Comparison of ENCODE assay signal across 9 cellular contexts in genomic region chr1:23693599-23693998, GRCh38. TPM values are rescaled to one million over a fixed set of nuclear protein-coding genes. Genes with fewer than 3 reads are reported as not detected.
DNase-seq lines count a peak whose midpoint lies in the region; TF ChIP-seq lines count a peak whose summit lies in the region.
"Had no signal": no experiment of that assay in that cellular context is flagged by ENCODE, and none has a peak within 500 bp of the region (broad histone marks: within the 10 kb centered on the region; RNA-seq: fewer than 3 reads in every experiment).

No MANE protein-coding gene starts in this region.

- no peak for TF ChIP-seq EP300 in stomach (IDR thresholded peaks at IDR 0.05)

- H3K27ac ChIP-seq in stomach = peak overlapping the region in 3 of 5 donors; percentile 90 to 92 (median 91)

- H3K36me3 Mint-ChIP-seq in activated naive CD4-positive, alpha-beta T cell treated with anti-CD3 and anti-CD28 coated beads, Interleukin-2, amount 10 ng/mL, durations not matched to agents 7 days and 5 days = peaks cover 62% of the 10 kb centered on the region
- H3K36me3 Mint-ChIP-seq in activated CD4-positive, alpha-beta memory T cell treated with anti-CD3 and anti-CD28 coated beads for 36 hours = peaks cover 68% of the 10 kb centered on the region

- H3K9me3 ChIP-seq in stomach = no peaks in the 10 kb centered on the region

- peak overlapping the region; percentile 94 to 97 for H3K4me3 ChIP-seq in foreskin fibroblast (ENCODE audit: low read depth in 1 of 2, low read length in 2 of 2)
- H3K4me3 ChIP-seq in stomach = peak overlapping the region in 3 of 4 donors; percentile 75 to 88 (median 79)

- H3K9me3 Mint-ChIP-seq in activated naive CD4-positive, alpha-beta T cell treated with anti-CD3 and anti-CD28 coated beads, Interleukin-2, amount 10 ng/mL, durations not matched to agents 7 days and 5 days = no peaks in the 10 kb centered on the region
- no peaks in the 10 kb centered on the region for H3K9me3 Mint-ChIP-seq in activated CD4-positive, alpha-beta memory T cell treated with anti-CD3 and anti-CD28 coated beads for 36 hours

- DNase-seq in activated naive CD4-positive, alpha-beta T cell treated with anti-CD3 and anti-CD28 coated beads, Interleukin-2, amount 10 ng/mL, durations not matched to agents 7 days and 5 days = no peak
- DNase-seq in activated naive CD4-positive, alpha-beta T cell (lab: John Stamatoyannopoulos, UW) = no peak
- no peak for DNase-seq in activated CD4-positive, alpha-beta memory T cell treated with anti-CD3 and anti-CD28 coated beads for 36 hours
- DNase-seq in foreskin fibroblast (no peak), stomach (no peak), NCI-H1105 (lab: John Stamatoyannopoulos, UW) (no peak), GM10248 (ENCODE audit: extremely low spot score) (no peak), NCI-H146 (lab: John Stamatoyannopoulos, UW) (no peak)
- DNase-seq: NCI-H187 treated with DMSO at 0.1 percent for 48 hours had no signal

- intact Hi-C loops in activated CD4-positive, alpha-beta memory T cell treated with anti-CD3 and anti-CD28 coated beads for 36 hours (cut with micrococcal nuclease) = loop anchor here (2.0 kb wide), 1 partner anchor 51 kb away; no protein-coding TSS in a partner anchor
- intact Hi-C loops in stomach (cut with DNase I; ENCODE audit: low total_unique reads) = loop anchor here (5.0 kb wide), 1 partner anchor 54 kb away; no protein-coding TSS in a partner anchor

- CTCF ChIA-PET in activated naive CD4-positive, alpha-beta T cell treated with anti-CD3 and anti-CD28 coated beads, Interleukin-2, amount 10 ng/mL, durations not matched to agents 7 days and 5 days (lab: Charles Lee) = interaction anchor here (1.2 kb wide), 2 partner anchors 9 to 148 kb away, joined by 3 read pairs; no protein-coding TSS in a partner anchor
- CTCF ChIA-PET in activated CD4-positive, alpha-beta memory T cell treated with anti-CD3 and anti-CD28 coated beads for 36 hours (lab: Charles Lee) = interaction anchor here (1.2 to 4.0 kb wide), 2 partner anchors 51 to 58 kb away, joined by 3 to 33 read pairs; partner anchors contain the start of gene ELOA
- CTCF ChIA-PET in GM10248 (lab: Yijun Ruan, JAX) = interaction anchor here (0.9 to 1.8 kb wide), 8 partner anchors 24 to 217 kb away, joined by 3 to 5 read pairs (median 4); no protein-coding TSS in a partner anchor

- no peaks in the 10 kb centered on the region for H3K27me3 ChIP-seq in stomach

- TF ChIP-seq CTCF in foreskin fibroblast (IDR thresholded peaks at IDR 0.05; ENCODE audit: low read depth, low read length) = no peak
- TF ChIP-seq CTCF in stomach (IDR thresholded peaks at IDR 0.05) = no peak
- TF ChIP-seq CTCF in GM10248 (IDR thresholded peaks at IDR 0.05; ENCODE audit: control extremely low read depth, extremely low read depth, low read depth, missing control alignments) = no peak

- H3K4me3 Mint-ChIP-seq in activated naive CD4-positive, alpha-beta T cell treated with anti-CD3 and anti-CD28 coated beads, Interleukin-2, amount 10 ng/mL, durations not matched to agents 7 days and 5 days = peak overlapping the region; percentile 95
- H3K4me3 Mint-ChIP-seq in activated CD4-positive, alpha-beta memory T cell treated with anti-CD3 and anti-CD28 coated beads for 36 hours = peak overlapping the region; percentile 92

- H3K27ac Mint-ChIP-seq in activated naive CD4-positive, alpha-beta T cell treated with anti-CD3 and anti-CD28 coated beads, Interleukin-2, amount 10 ng/mL, durations not matched to agents 7 days and 5 days = no peak overlapping the region
- peak overlapping the region; percentile 78 for H3K27ac Mint-ChIP-seq in activated CD4-positive, alpha-beta memory T cell treated with anti-CD3 and anti-CD28 coated beads for 36 hours

- 17 to 65% (median 29%) methylated on average over 2 of the region's 2 CpGs for WGBS in stomach, 5 donors

- H3K4me1 Mint-ChIP-seq in activated naive CD4-positive, alpha-beta T cell treated with anti-CD3 and anti-CD28 coated beads, Interleukin-2, amount 10 ng/mL, durations not matched to agents 7 days and 5 days = peaks cover 69% of the 10 kb centered on the region
- H3K4me1 Mint-ChIP-seq in activated CD4-positive, alpha-beta memory T cell treated with anti-CD3 and anti-CD28 coated beads for 36 hours (ENCODE audit: low read depth) = peaks cover 59% of the 10 kb centered on the region

- no peaks in the 10 kb centered on the region for H3K27me3 Mint-ChIP-seq in activated naive CD4-positive, alpha-beta T cell treated with anti-CD3 and anti-CD28 coated beads, Interleukin-2, amount 10 ng/mL, durations not matched to agents 7 days and 5 days
- H3K27me3 Mint-ChIP-seq in activated CD4-positive, alpha-beta memory T cell treated with anti-CD3 and anti-CD28 coated beads for 36 hours = no peaks in the 10 kb centered on the region

- peaks cover 40 to 69% (median 54%) of the 10 kb centered on the region in 4 donors for H3K4me1 ChIP-seq in stomach

- POLR2A ChIA-PET in activated CD4-positive, alpha-beta memory T cell treated with anti-CD3 and anti-CD28 coated beads for 36 hours (lab: Charles Lee) = interaction anchor here (1.2 to 6.0 kb wide), 2 partner anchors 27 to 51 kb away, joined by 3 to 44 read pairs; partner anchors contain the start of gene ELOA
- POLR2A ChIA-PET in GM10248 (lab: Yijun Ruan, JAX) = interaction anchor here (0.6 kb wide), 1 partner anchor 19 kb away, joined by 4 read pairs; no protein-coding TSS in a partner anchor

- H3K36me3 ChIP-seq in stomach = peaks cover 50 to 62% (median 58%) of the 10 kb centered on the region in 4 donors

- no peak for TF ChIP-seq POLR2A in stomach (IDR thresholded peaks at IDR 0.05)

RNA-seq across cellular contexts. Expression of gene RPL11, which starts 2.0 kb away (rescaled TPM):
- total RNA-seq in activated CD4-positive, alpha-beta memory T cell treated with anti-CD3 and anti-CD28 coated beads for 36 hours = 1,000 to 10,000 TPM; 1,338 to 1,385 TPM
- total RNA-seq in stomach = 1,000 to 10,000 TPM in 1 of 5 donors, 100 to 1,000 TPM in 4; 255 to 1,618 (median 778) TPM
- polyA plus RNA-seq in stomach = 1,000 to 10,000 TPM; 3,493 to 4,094 (median 3,871) TPM

RNA-seq across cellular contexts. Expression of gene ELOA, which starts 49.7 kb away (rescaled TPM):
- total RNA-seq in activated CD4-positive, alpha-beta memory T cell treated with anti-CD3 and anti-CD28 coated beads for 36 hours = 10 to 100 TPM; 28.1 to 30.4 TPM
- total RNA-seq in stomach = 10 to 100 TPM in 4 of 5 donors, 1 to 10 TPM in 1; 7.2 to 54.0 (median 32.5) TPM
- polyA plus RNA-seq in stomach = 10 to 100 TPM; 19.1 to 28.1 (median 22.6) TPM
